Comparison of ENCODE assay signal across 8 cellular contexts in genomic region chr1:160205974-160206369, GRCh38. TPM values are rescaled to one million over a fixed set of nuclear protein-coding genes. Genes with fewer than 3 reads are reported as not detected.
DNase-seq lines count a peak whose midpoint lies in the region; ATAC-seq and TF ChIP-seq lines count a peak whose summit lies in the region.

No MANE protein-coding gene starts in this region.

- intact Hi-C loops in sigmoid colon (cut with DNase I) = loop anchor here (5.0 kb wide), 2 partner anchors 89 to 136 kb away; partner anchors contain the start of genes ATP1A2, COPA and NCSTN

- H3K4me3 ChIP-seq in HEK293 (ENCODE audit: low read depth, low read length) (peak overlapping the region; percentile 70), SJCRH30 (peak overlapping the region; percentile 99), adipocyte (ENCODE audit: low read length) (peak overlapping the region; percentile 91), sigmoid colon (peak overlapping the region; percentile 80 to 95 (median 90))

- H3K27ac ChIP-seq in HEK293 (ENCODE audit: extremely low read depth, low read depth, low read length) (peak overlapping the region; percentile 82; the same call in 1 of the 2 replicates), SJCRH30 (peak overlapping the region; percentile 89), sigmoid colon (peak overlapping the region; percentile 93 to 99 (median 96))

- TF ChIP-seq CTCF in HEK293 (tag by site-specific recombination; IDR thresholded peaks at IDR 0.05) (no peak), sigmoid colon (IDR thresholded peaks at IDR 0.05) (no peak)

- H3K36me3 ChIP-seq in HEK293 (ENCODE audit: control insufficient read depth in 2 of 2, insufficient read depth in 1 of 2, low read length in 2 of 2) (peaks cover 0 to 45% of the 10 kb centered on the region in 2 experiments; a peak in 2 of 3 replicates), SJCRH30 (peaks cover 24% of the 10 kb centered on the region), adipocyte (ENCODE audit: control insufficient read depth, insufficient read depth, low read length, severe bottlenecking) (peaks cover 32% of the 10 kb centered on the region), sigmoid colon (no peaks in the 10 kb centered on the region)

- no peak for TF ChIP-seq EP300 in sigmoid colon (IDR thresholded peaks at IDR 0.05)

- DNase-seq in CD1c-positive myeloid dendritic cell (ENCODE audit: extremely low spot score) = peak; percentile 74
- peak; percentile 44 to 50 for DNase-seq in SJCRH30
- DNase-seq in adipocyte (ENCODE audit: low read depth) = peak; percentile 69
- peak; percentile 79 for DNase-seq in hepatic stellate cell (ENCODE audit: low spot score)
- DNase-seq in sigmoid colon = peak; percentile 75
- DNase-seq in Kasumi-1 (lab: John Stamatoyannopoulos, UW) = no peak

- H3K9me3 ChIP-seq in HEK293 (ENCODE audit: control insufficient read depth, insufficient read depth, low read depth, low read length) (no peaks in the 10 kb centered on the region), SJCRH30 (replicated peaks) (no peaks in the 10 kb centered on the region), adipocyte (ENCODE audit: control insufficient read depth, low read length) (no peaks in the 10 kb centered on the region), sigmoid colon (no peaks in the 10 kb centered on the region)

- H3K9ac ChIP-seq in adipocyte (ENCODE audit: low read length) = peak overlapping the region; percentile 96

- no peak for TF ChIP-seq POLR2A in sigmoid colon (IDR thresholded peaks at IDR 0.05)

- POLR2A ChIA-PET in HEK293 (lab: Yijun Ruan, JAX) = interaction anchor here (0.6 to 1.0 kb wide), 4 partner anchors 10 to 39 kb away, joined by 3 to 4 read pairs (median 4); no protein-coding TSS in a partner anchor

- CTCF ChIA-PET in HEK293 (lab: Yijun Ruan, JAX) = interaction anchor here (0.5 to 3.8 kb wide), 7 partner anchors 13 to 105 kb away, joined by 3 to 15 read pairs (median 6); no protein-coding TSS in a partner anchor

- H3K4me1 ChIP-seq in HEK293 (ENCODE audit: control insufficient read depth, insufficient read depth, low read length) (0 out of 2 replicates have a peak, but pooled peaks cover 2% of the 10 kb centered on the region), SJCRH30 (peaks cover 33% of the 10 kb centered on the region), adipocyte (ENCODE audit: control insufficient read depth, insufficient read depth, low read length) (peaks cover 53% of the 10 kb centered on the region), sigmoid colon (peaks cover 0 to 63% (median 57%) of the 10 kb centered on the region in 4 donors)

- 2 to 10% methylated on average over 10 of the region's 10 CpGs for WGBS in sigmoid colon, 2 donors

- no peak for ATAC-seq in GM21529 (IDR thresholded peaks at IDR 0.05; ENCODE audit: unreplicated experiment)

- no peaks in the 10 kb centered on the region for H3K27me3 ChIP-seq in SJCRH30
- no peaks in the 10 kb centered on the region for H3K27me3 ChIP-seq in adipocyte (replicated peaks; ENCODE audit: control insufficient read depth, insufficient read depth, low read length)
- H3K27me3 ChIP-seq in sigmoid colon = no peaks in the 10 kb centered on the region

TF ChIP-seq in HEK293, 187 proteins besides CTCF, POLR2A, EP300 and RAD21:
- TF ChIP-seq KLF1 (tag by site-specific recombination; IDR thresholded peaks at IDR 0.05) = peak; percentile 86
- TF ChIP-seq KLF17 (tag by site-specific recombination; IDR thresholded peaks at IDR 0.05) = no peak
- TF ChIP-seq KLF9 (tag by site-specific recombination; IDR thresholded peaks at IDR 0.05; ENCODE audit: low read depth) = peak; percentile 66
- no peak for TF ChIP-seq IKZF3 (tag by site-specific recombination; IDR thresholded peaks at IDR 0.05)
- peak; percentile 59 for TF ChIP-seq EGR2 (tag by site-specific recombination; IDR thresholded peaks at IDR 0.05; ENCODE audit: low read depth)
- TF ChIP-seq, protein P1, sequence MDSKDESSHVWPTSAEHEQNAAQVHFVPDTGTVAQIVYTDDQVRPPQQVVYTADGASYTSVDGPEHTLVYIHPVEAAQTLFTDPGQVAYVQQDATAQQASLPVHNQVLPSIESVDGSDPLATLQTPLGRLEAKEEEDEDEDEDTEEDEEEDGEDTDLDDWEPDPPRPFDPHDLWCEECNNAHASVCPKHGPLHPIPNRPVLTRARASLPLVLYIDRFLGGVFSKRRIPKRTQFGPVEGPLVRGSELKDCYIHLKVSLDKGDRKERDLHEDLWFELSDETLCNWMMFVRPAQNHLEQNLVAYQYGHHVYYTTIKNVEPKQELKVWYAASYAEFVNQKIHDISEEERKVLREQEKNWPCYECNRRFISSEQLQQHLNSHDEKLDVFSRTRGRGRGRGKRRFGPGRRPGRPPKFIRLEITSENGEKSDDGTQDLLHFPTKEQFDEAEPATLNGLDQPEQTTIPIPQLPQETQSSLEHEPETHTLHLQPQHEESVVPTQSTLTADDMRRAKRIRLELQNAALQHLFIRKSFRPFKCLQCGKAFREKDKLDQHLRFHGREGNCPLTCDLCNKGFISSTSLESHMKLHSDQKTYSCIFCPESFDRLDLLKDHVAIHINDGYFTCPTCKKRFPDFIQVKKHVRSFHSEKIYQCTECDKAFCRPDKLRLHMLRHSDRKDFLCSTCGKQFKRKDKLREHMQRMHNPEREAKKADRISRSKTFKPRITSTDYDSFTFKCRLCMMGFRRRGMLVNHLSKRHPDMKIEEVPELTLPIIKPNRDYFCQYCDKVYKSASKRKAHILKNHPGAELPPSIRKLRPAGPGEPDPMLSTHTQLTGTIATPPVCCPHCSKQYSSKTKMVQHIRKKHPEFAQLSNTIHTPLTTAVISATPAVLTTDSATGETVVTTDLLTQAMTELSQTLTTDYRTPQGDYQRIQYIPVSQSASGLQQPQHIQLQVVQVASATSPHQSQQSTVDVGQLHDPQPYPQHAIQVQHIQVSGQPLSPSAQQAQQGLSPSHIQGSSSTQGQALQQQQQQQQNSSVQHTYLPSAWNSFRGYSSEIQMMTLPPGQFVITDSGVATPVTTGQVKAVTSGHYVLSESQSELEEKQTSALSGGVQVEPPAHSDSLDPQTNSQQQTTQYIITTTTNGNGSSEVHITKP (tag by site-specific recombination; IDR thresholded peaks at IDR 0.05) = peak; percentile 79
- TF ChIP-seq TCF7L2 (IDR thresholded peaks at IDR 0.05; ENCODE audit: borderline replicate concordance, low read depth, low read length) = no peak
- peak; percentile 60 for TF ChIP-seq SP3 (tag by site-specific recombination; IDR thresholded peaks at IDR 0.05)
- peak; percentile 82 for TF ChIP-seq ZFHX2 (tag by site-specific recombination; conservative IDR thresholded peaks at IDR 0.05)

RNA-seq across cellular contexts. Expression of gene PEA15, which starts 0.8 kb away (rescaled TPM):
- 92.7 and 97.9 TPM in 2 replicates for total RNA-seq in SJCRH30 (2014; rRNA removed; shearing (Covaris generic))
- total RNA-seq in sigmoid colon = 100 to 1,000 TPM in 1 of 4 donors, 10 to 100 TPM in 3; 65.7 to 126 (median 88.8) TPM
- 100 to 1,000 TPM in 2 of 3 donors, 10 to 100 TPM in 1; 42.5 to 113 (median 109) TPM for polyA plus RNA-seq in sigmoid colon

RNA-seq across cellular contexts. Expression of gene CASQ1, which starts 15.6 kb away (rescaled TPM):
- total RNA-seq in SJCRH30 (2014; rRNA removed; shearing (Covaris generic)) = 0.15 and 0.49 TPM in 2 replicates
- total RNA-seq in sigmoid colon = 1 to 10 TPM in 3 of 4 donors, under 1 TPM in 1; 0.66 to 9.4 (median 2.4) TPM
- polyA plus RNA-seq in sigmoid colon = under 1 TPM in 2 of 3 donors, not detected in 1; 0.28 to 0.60 TPM

RNA-seq across cellular contexts. Expression of gene ATP1A4, which starts 54.6 kb away (rescaled TPM):
- total RNA-seq in SJCRH30 (2014; rRNA removed; shearing (Covaris generic)) = not detected in 2 replicates
- total RNA-seq in sigmoid colon = 1 to 10 TPM in 1 of 4 donors, under 1 TPM in 1, not detected in 2; 0.27 to 3.0 TPM
- under 1 TPM in 1 of 3 donors, not detected in 2; 0.22 TPM for polyA plus RNA-seq in sigmoid colon

RNA-seq across cellular contexts. Expression of gene DCAF8, which starts 56.4 kb away (rescaled TPM):
- total RNA-seq in SJCRH30 (2014; rRNA removed; shearing (Covaris generic)) = 40.7 and 53.6 TPM in 2 replicates
- total RNA-seq in sigmoid colon = 100 to 1,000 TPM; 138 to 184 (median 147) TPM
- polyA plus RNA-seq in sigmoid colon = 10 to 100 TPM; 28.2 to 76.1 (median 44.4) TPM

Comparison
In these comparisons a context has a peak if more than half of its experiments do, and no peak if none do; other contexts are left out.
1. DNase-seq: peak in CD1c-positive myeloid dendritic cell (single experiment), SJCRH30 (2 of 2), adipocyte (single experiment), hepatic stellate cell (single experiment) and sigmoid colon (single experiment); none in Kasumi-1 (0 of 2).
2. Peak in every context shown above with its lines, with median percentiles within 50 percentile points of each other: H3K27ac ChIP-seq and H3K4me3 ChIP-seq.